Comparison of ENCODE assay signal across 29 cellular contexts in genomic region chr11:112394304-112394703, GRCh38.
"Had no signal": no experiment of that assay in that cellular context is flagged by ENCODE, and none has a peak within 500 bp of the region (broad histone marks: within the 10 kb centered on the region; RNA-seq: fewer than 3 reads in every experiment).

No MANE protein-coding gene starts in this region.

- H3K4me3 ChIP-seq: left lung, lung, neural progenitor cell, skin epidermis, stomach, testis, thyroid gland, transverse colon, upper lobe of right lung had no signal

- H3K27me3 ChIP-seq: left lung, neural progenitor cell, neutrophil, stomach, testis, thyroid gland, transverse colon, upper lobe of right lung had no signal

- DNase-seq: hypothalamus; immature natural killer cell; kidney; left colon; left lung; mesendoderm; naive B cell; natural killer cell; nephron progenitor cell; occipital lobe; retina; right cardiac atrium; stimulated activated CD4-positive, alpha-beta T cell treated with anti-CD3 and anti-CD28 coated beads, Interleukin-12 subunit alpha, Interleukin-12 subunit beta, amount 100 ng/mL, for 4 hours; stimulated activated CD4-positive, alpha-beta T cell treated with anti-CD3 and anti-CD28 coated beads, Interleukin-15, amount 100 ng/mL, for 24 hours; stimulated activated CD4-positive, alpha-beta T cell treated with anti-CD3 and anti-CD28 coated beads, Interleukin-2, amount 100 ng/mL, for 24 hours; stimulated activated CD4-positive, alpha-beta T cell treated with anti-CD3 and anti-CD28 coated beads, Interleukin-4, amount 100 ng/mL, for 1 hour; stimulated activated naive B cell treated with anti-CD40 and anti-IgM and Interleukin-4, amounts not matched to agents 10 μg/mL and 1 μg/mL and 100 μg/mL, for 72 hours; stimulated activated naive CD8-positive, alpha-beta T cell treated with anti-CD3 and anti-CD28 coated beads, Interleukin-15, Interleukin-2, amounts not matched to agents 100 U/mL and 50 U/mL, for 24 hours; stomach; testis; thyroid gland; transverse colon; upper lobe of right lung had no signal

- H3K9me3 ChIP-seq: left lung, neutrophil, stomach, testis, thyroid gland, transverse colon, upper lobe of right lung had no signal

- H3K4me1 ChIP-seq: left lung, neural progenitor cell, parathyroid adenoma, testis, thyroid gland, transverse colon, upper lobe of right lung had no signal

- H3K27ac ChIP-seq: left lung, neural progenitor cell, neutrophil, parathyroid adenoma, skin epidermis, stomach, testis, thyroid gland, transverse colon, upper lobe of right lung had no signal

- H3K36me3 ChIP-seq: left lung, neural progenitor cell, neutrophil, stomach, thyroid gland, transverse colon, upper lobe of right lung had no signal

- ATAC-seq: left colon; left lung; natural killer cell; right cardiac atrium; sciatic nerve; stimulated activated naive B cell treated with anti-CD40 and anti-IgM and Interleukin-4, amounts not matched to agents 10 μg/mL and 1 μg/mL and 100 μg/mL, for 72 hours; stimulated activated naive CD8-positive, alpha-beta T cell treated with anti-CD3 and anti-CD28 coated beads, Interleukin-15, Interleukin-2, amounts not matched to agents 100 U/mL and 50 U/mL, for 24 hours; upper lobe of right lung had no signal
